ENCODE assay signal across 8 cellular contexts in genomic region chr19:6577410-6578125, GRCh38. TPM values are rescaled to one million over a fixed set of nuclear protein-coding genes. Genes with fewer than 3 reads are reported as not detected.
A peak's percentile ranks its signal among the peaks of the same experiment; 100 is the strongest.
DNase-seq lines count a peak whose midpoint lies in the region; ATAC-seq and TF ChIP-seq lines count a peak whose summit lies in the region.

No MANE protein-coding gene starts in this region.

- H4K20me1 ChIP-seq in HCT116 (ENCODE audit: insufficient read depth): no peaks in the 10 kb centered on the region

- no peak overlapping the region for H3K4me3 ChIP-seq in HCT116 (replicated peaks in 1 of 2; ENCODE audit: low read depth in 1 of 2, low read length in 2 of 2)
- no peak overlapping the region for H3K4me3 ChIP-seq in epithelial cell of esophagus (ENCODE audit: low read length)

- H3K27me3 ChIP-seq in HCT116 (ENCODE audit: insufficient read depth, low read length): no peaks in the 10 kb centered on the region

- TF ChIP-seq CTCF in HCT116 (IDR thresholded peaks at IDR 0.05 in 2 of 3, conservative IDR thresholded peaks at IDR 0.05 in 1 of 3; ENCODE audit: borderline replicate concordance in 1 of 3, insufficient read depth in 1 of 3, low read depth in 2 of 3, low read length in 2 of 3): no peak
- TF ChIP-seq CTCF in epithelial cell of esophagus (IDR thresholded peaks at IDR 0.05; ENCODE audit: insufficient read depth, low read depth, low read length, missing control alignments): no peak

- no peak for TF ChIP-seq POLR2A in HCT116 (IDR thresholded peaks at IDR 0.05; ENCODE audit: borderline replicate concordance, extremely low read depth, insufficient read depth, insufficient read length)

- RAD21 ChIA-PET in HCT116 (lab: Charles Lee; ENCODE audit: low non-redundant PET in 1 of 2, low total read pairs in 2 of 2, uncharacterized antibody in 2 of 2, unreplicated experiment in 2 of 2): no interaction called here

- H3K9me3 ChIP-seq in HCT116 (ENCODE audit: control insufficient read depth in 1 of 2, insufficient read depth in 1 of 2, low read depth in 1 of 2, low read length in 2 of 2): no peaks in the 10 kb centered on the region

- BruUV-seq in HCT116 (replicated peaks; lab: Mats Ljungman, UMichigan): TSS peak; percentile 62

- peak; percentile 64 for DNase-seq in NCI-H748 (lab: John Stamatoyannopoulos, UW; ENCODE audit: unreplicated experiment)
- no peak for DNase-seq in NCI-H748 treated with DMSO at 0.1 percent for 48 hours (lab: John Stamatoyannopoulos, UW)
- DNase-seq in HCT116 (ENCODE audit: low read depth, low spot score): no peak
- DNase-seq in LHCN-M2 (ENCODE audit: low read depth): peak; percentile 50
- DNase-seq in epithelial cell of esophagus (ENCODE audit: low read depth): peak; percentile 92
- DNase-seq in cortex of kidney (lab: John Stamatoyannopoulos, UW): no peak
- DNase-seq in NCI-H1436 treated with DMSO at 0.1 percent for 48 hours (lab: John Stamatoyannopoulos, UW): no peak
- no peak for DNase-seq in stimulated activated CD4-positive, alpha-beta T cell treated with anti-CD3 and anti-CD28 coated beads, Interleukin-4, amount 100 ng/mL, for 4 hours

- H2AFZ ChIP-seq in HCT116 (ENCODE audit: low read depth, low read length, poor library complexity, severe bottlenecking): no peak overlapping the region

- intact Hi-C loops in HCT116 (cut with micrococcal nuclease): no loop called here

- H3K27ac ChIP-seq in HCT116 (ENCODE audit: low read depth, low read length): peak overlapping the region; percentile 75

- no peaks in the 10 kb centered on the region for H3K36me3 ChIP-seq in HCT116 (ENCODE audit: control insufficient read depth in 1 of 2, insufficient read depth in 2 of 2, low read length in 2 of 2)

- peak; percentile 46; the same call in 1 of the 2 replicates for ATAC-seq in HCT116

- no peaks in the 10 kb centered on the region for H3K79me2 ChIP-seq in HCT116 (ENCODE audit: insufficient read depth, low read length)

- H3K9ac ChIP-seq in HCT116 (ENCODE audit: low read length): no peak overlapping the region

- peak overlapping the region; percentile 55 for H3K4me2 ChIP-seq in HCT116 (ENCODE audit: low read length)

- CTCF ChIA-PET in HCT116 (lab: Charles Lee): no interaction called here

- TF ChIP-seq RAD21 in HCT116 (IDR thresholded peaks at IDR 0.05; ENCODE audit: low read depth): no peak

- peaks cover 39 to 47% of the 10 kb centered on the region in 2 experiments for H3K4me1 ChIP-seq in HCT116 (ENCODE audit: control insufficient read depth in 1 of 2, insufficient read depth in 2 of 2, low read length in 2 of 2)

- no peaks in the 10 kb centered on the region for H3K9me2 ChIP-seq in HCT116 (ENCODE audit: insufficient read depth)

- POLR2A ChIA-PET in HCT116 (lab: Charles Lee): interaction anchor here (0.7 kb wide), 1 partner anchor 27 kb away, joined by 4 read pairs; no protein-coding TSS in a partner anchor

TF ChIP-seq in HCT116, 20 proteins besides CTCF, POLR2A, EP300 and RAD21:
- no peak for TF ChIP-seq ZFX (IDR thresholded peaks at IDR 0.05)
- peak; percentile 34 for TF ChIP-seq TCF7L2 (IDR thresholded peaks at IDR 0.05; ENCODE audit: borderline replicate concordance, extremely low read depth, insufficient read depth, insufficient read length)

RNA-seq across cellular contexts. Expression of gene CD70, which starts 13.4 kb away (rescaled TPM):
- total RNA-seq in HCT116 (2021; ENCODE audit: unreplicated experiment): 2.1 TPM
- polyA plus RNA-seq in HCT116 (2012): 1.2 and 1.6 TPM in 2 replicates
- 3.3 and 6.5 TPM in 2 replicates for total RNA-seq in LHCN-M2 (2014; rRNA removed)
- polyA plus RNA-seq in LHCN-M2 (2012): 1.3 TPM

RNA-seq across cellular contexts. Expression of gene TNFSF9, which starts 46.7 kb away (rescaled TPM):
- 25.1 TPM for total RNA-seq in HCT116 (2021; ENCODE audit: unreplicated experiment)
- polyA plus RNA-seq in HCT116 (2012): 26.8 and 35.8 TPM in 2 replicates
- total RNA-seq in LHCN-M2 (2014; rRNA removed): 1.3 and 1.7 TPM in 2 replicates
- polyA plus RNA-seq in LHCN-M2 (2012): 2.3 TPM

Comparison
In these comparisons a context has a peak if more than half of its experiments do, and no peak if none do; other contexts are left out.
1. DNase-seq: peak in NCI-H748 (single experiment), LHCN-M2 (single experiment) and epithelial cell of esophagus (single experiment); none in NCI-H748 treated with DMSO at 0.1 percent for 48 hours (single experiment), HCT116 (single experiment), cortex of kidney (single experiment), NCI-H1436 treated with DMSO at 0.1 percent for 48 hours (single experiment) and stimulated activated CD4-positive, alpha-beta T cell treated with anti-CD3 and anti-CD28 coated beads, Interleukin-4, amount 100 ng/mL, for 4 hours (0 of 2).